In genomic region chr16:14244344-14245010, GRCh38 we compare ENCODE assay signal across 23 cellular contexts.
DNase-seq lines count a peak whose midpoint lies in the region; ATAC-seq and FAIRE-seq lines count a peak whose summit lies in the region.
"Had no signal": no experiment of that assay in that cellular context is flagged by ENCODE, and none has a peak within 500 bp of the region (broad histone marks: within the 10 kb centered on the region; RNA-seq: fewer than 3 reads in every experiment).

No MANE protein-coding gene starts in this region.

- H3K36me3 ChIP-seq in HAP-1 (replicated peaks), result peaks cover 12% of the 10 kb centered on the region

- FAIRE-seq in frontal cortex (lab: Jason Lieb, UNC), result no peak
- FAIRE-seq: GM12891, keratinocyte had no signal

- H3K4me1 ChIP-seq in HAP-1, result 0 out of 2 replicates have a peak, but pooled peaks cover 2% of the 10 kb centered on the region
- H3K4me1 ChIP-seq: suprapubic skin had no signal

- H3K9me3 ChIP-seq in HAP-1, result no peaks in the 10 kb centered on the region
- H3K9me3 ChIP-seq: suprapubic skin had no signal

- no peak overlapping the region for H3K4me3 ChIP-seq in HAP-1
- H3K4me3 ChIP-seq: SK-N-MC, suprapubic skin had no signal

- H3K4me3 Mint-ChIP-seq in activated naive CD8-positive, alpha-beta T cell treated with anti-CD3 and anti-CD28 coated beads, Interleukin-2, amount 50 U/mL, for 24 hours, result no peak overlapping the region
- H3K4me3 Mint-ChIP-seq: central memory CD8-positive, alpha-beta T cell; natural killer cell; T-helper 17 cell had no signal

- H3K27me3 ChIP-seq in HAP-1 (ENCODE audit: low read depth), result no peaks in the 10 kb centered on the region
- H3K27me3 ChIP-seq: suprapubic skin had no signal

- ATAC-seq in activated naive CD4-positive, alpha-beta T cell treated with anti-CD3 and anti-CD28 coated beads, Interleukin-2, amount 50 U/mL, for 72 hours, result peak; percentile 72 to 82
- peak; percentile 49 for ATAC-seq in activated naive CD8-positive, alpha-beta T cell treated with anti-CD3 and anti-CD28 coated beads, Interleukin-2, amount 50 U/mL, for 24 hours
- ATAC-seq: natural killer cell, T-helper 17 cell had no signal

- peak overlapping the region; percentile 57 for H3K27ac ChIP-seq in epithelial cell of prostate
- H3K27ac ChIP-seq: SK-N-MC, suprapubic skin had no signal

- no peaks in the 10 kb centered on the region for H3K36me3 Mint-ChIP-seq in activated naive CD4-positive, alpha-beta T cell treated with anti-CD3 and anti-CD28 coated beads, Interleukin-2, amount 50 U/mL, for 72 hours
- H3K36me3 Mint-ChIP-seq in activated naive CD8-positive, alpha-beta T cell treated with anti-CD3 and anti-CD28 coated beads, Interleukin-2, amount 50 U/mL, for 24 hours (ENCODE audit: low read depth), result peaks cover 3% of the 10 kb centered on the region
- H3K36me3 Mint-ChIP-seq: natural killer cell had no signal

- no peaks in the 10 kb centered on the region for H3K9me3 Mint-ChIP-seq in activated naive CD4-positive, alpha-beta T cell treated with anti-CD3 and anti-CD28 coated beads, Interleukin-2, amount 50 U/mL, for 72 hours
- no peaks in the 10 kb centered on the region for H3K9me3 Mint-ChIP-seq in activated naive CD8-positive, alpha-beta T cell treated with anti-CD3 and anti-CD28 coated beads, Interleukin-2, amount 50 U/mL, for 24 hours
- H3K9me3 Mint-ChIP-seq: central memory CD8-positive, alpha-beta T cell; natural killer cell had no signal

- in situ Hi-C loops in HAP-1 (cut with MboI; ENCODE audit: low sequenced_read_pairs), result loop anchor here (10.0 kb wide), 1 partner anchor 280 kb away; no protein-coding TSS in a partner anchor

- DNase-seq in activated naive CD4-positive, alpha-beta T cell treated with anti-CD3 and anti-CD28 coated beads, Interleukin-2, amount 50 U/mL, for 72 hours (ENCODE audit: low spot score in 2 of 2), result no peak
- no peak for DNase-seq in activated naive CD4-positive, alpha-beta T cell (lab: John Stamatoyannopoulos, UW)
- no peak for DNase-seq in activated naive CD8-positive, alpha-beta T cell treated with anti-CD3 and anti-CD28 coated beads, Interleukin-2, amount 50 U/mL, for 24 hours
- DNase-seq in epithelial cell of prostate (ENCODE audit: low read depth, low spot score) (no peak), HAP-1 (ENCODE audit: low spot score in 2 of 2) (no peak), T-helper 9 cell (no peak), frontal cortex (ENCODE audit: low spot score in 2 of 2) (no peak)
- DNase-seq: activated CD4-positive, alpha-beta T cell treated with anti-CD3 and anti-CD28 coated beads for 48 hours; anterior cingulate cortex; HCEC 1CT; natural killer cell; NCI-H1092 treated with DMSO at 0.1 percent for 48 hours; NCI-H1930; NCI-H2227 treated with DMSO at 0.1 percent for 48 hours; NCI-H69; retina; RPMI8226; T-helper 17 cell had no signal

- no peaks in the 10 kb centered on the region for H3K27me3 Mint-ChIP-seq in activated naive CD8-positive, alpha-beta T cell treated with anti-CD3 and anti-CD28 coated beads, Interleukin-2, amount 50 U/mL, for 24 hours
- H3K27me3 Mint-ChIP-seq: central memory CD8-positive, alpha-beta T cell; T-helper 17 cell had no signal

- peak overlapping the region; percentile 76 to 78 for H3K27ac Mint-ChIP-seq in activated naive CD4-positive, alpha-beta T cell treated with anti-CD3 and anti-CD28 coated beads, Interleukin-2, amount 50 U/mL, for 72 hours
- H3K27ac Mint-ChIP-seq in activated naive CD8-positive, alpha-beta T cell treated with anti-CD3 and anti-CD28 coated beads, Interleukin-2, amount 50 U/mL, for 24 hours, result peak overlapping the region; percentile 29
- H3K27ac Mint-ChIP-seq: natural killer cell, T-helper 17 cell had no signal

- peaks cover 9% of the 10 kb centered on the region for H3K4me1 Mint-ChIP-seq in activated naive CD8-positive, alpha-beta T cell treated with anti-CD3 and anti-CD28 coated beads, Interleukin-2, amount 50 U/mL, for 24 hours
- H3K4me1 Mint-ChIP-seq: central memory CD8-positive, alpha-beta T cell; natural killer cell; T-helper 17 cell had no signal
